ENCODE assay signal across 10 cellular contexts in the genomic region with DNA sequence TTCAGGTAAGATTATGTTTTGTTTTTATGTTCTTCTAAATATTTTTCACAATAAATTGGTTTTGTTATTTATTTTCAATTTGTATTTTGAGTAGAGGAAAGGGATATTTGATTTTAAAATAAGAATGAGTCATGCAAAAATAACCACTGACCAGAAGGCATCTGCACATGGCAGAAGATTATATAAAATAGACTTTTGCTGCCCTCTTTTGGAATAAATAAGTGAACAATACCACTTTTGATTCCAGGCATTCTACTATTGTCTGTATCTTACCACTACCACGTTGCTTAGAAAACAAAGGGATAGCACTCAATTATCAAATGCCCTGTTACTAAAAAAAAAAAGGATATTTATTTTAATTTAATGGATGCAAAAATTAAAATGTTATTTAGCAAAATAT.
DNase-seq lines count a peak whose midpoint lies in the region; ATAC-seq and TF ChIP-seq lines count a peak whose summit lies in the region.
"Had no signal": no experiment of that assay in that cellular context is flagged by ENCODE, and none has a peak within 500 bp of the region (broad histone marks: within the 10 kb centered on the region; RNA-seq: fewer than 3 reads in every experiment).

No MANE protein-coding gene starts in this region.

- H3K9ac ChIP-seq in PC-3 (ENCODE audit: low read length), result no peak overlapping the region

- no peak for TF ChIP-seq CTCF in NB4 (IDR thresholded peaks at IDR 0.05; ENCODE audit: low read depth, low read length)
- TF ChIP-seq CTCF in PC-3 (conservative IDR thresholded peaks at IDR 0.05; ENCODE audit: low read depth, low read length), result peak; percentile 51
- TF ChIP-seq CTCF in left lung (IDR thresholded peaks at IDR 0.05), result peak in 1 of 2 donors; percentile 12

- no TSS peak for BruUV-seq in PC-3 (replicated peaks; lab: Mats Ljungman, UMichigan)

- intact Hi-C loops in PC-3 (cut with micrococcal nuclease), result loop anchor here (1.0 to 2.0 kb wide), 3 partner anchors 562 to 1601 kb away; no protein-coding TSS in a partner anchor
- intact Hi-C loops in left lung (cut with DNase I), result no loop called here

- POLR2A ChIA-PET in PC-3 (lab: Charles Lee; ENCODE audit: unreplicated experiment), result no interaction called here

- H3K79me2 ChIP-seq in PC-3 (ENCODE audit: low read length), result no peaks in the 10 kb centered on the region

- H3K27me3 Mint-ChIP-seq in activated T-cell treated with anti-CD3 and anti-CD28 coated beads, Interleukin-2, amount 50 U/mL, for 4 hours (ENCODE audit: low read depth), result peaks cover 2% of the 10 kb centered on the region

- ATAC-seq in PC-3, result peak; percentile 76
- peak; percentile 57 for ATAC-seq in left lung
- ATAC-seq in activated T-cell treated with anti-CD3 and anti-CD28 coated beads, Interleukin-2, amount 50 U/mL, for 4 hours, result no peak
- ATAC-seq in HG03342 (IDR thresholded peaks at IDR 0.05; ENCODE audit: unreplicated experiment), result no peak
- ATAC-seq in stimulated activated effector memory CD8-positive, alpha-beta T cell treated with anti-CD3 and anti-CD28 coated beads, Interleukin-12 subunit alpha, Interleukin-12 subunit beta, amount 100 ng/mL, for 72 hours, result no peak
- ATAC-seq: K562 had no signal

- H4K20me1 ChIP-seq in PC-3 (ENCODE audit: low read length), result no peaks in the 10 kb centered on the region

- TF ChIP-seq POLR2A in NB4 (IDR thresholded peaks at IDR 0.05; ENCODE audit: extremely low read depth, insufficient read length), result no peak

- H3K36me3 ChIP-seq in PC-3 (ENCODE audit: low read depth, low read length), result no peaks in the 10 kb centered on the region
- no peaks in the 10 kb centered on the region for H3K36me3 ChIP-seq in left lung
- H3K36me3 ChIP-seq: uterus had no signal

- H3K9me3 ChIP-seq in PC-3 (ENCODE audit: low read length), result no peaks in the 10 kb centered on the region
- no peaks in the 10 kb centered on the region for H3K9me3 ChIP-seq in left lung
- H3K9me3 ChIP-seq: uterus had no signal

- CTCF ChIA-PET in PC-3 (lab: Charles Lee), result no interaction called here

- H3K27ac ChIP-seq in PC-3 (ENCODE audit: low read length) (no peak overlapping the region), left lung (no peak overlapping the region)
- H3K27ac ChIP-seq: uterus had no signal

- no peaks in the 10 kb centered on the region for H3F3A ChIP-seq in PC-3 (ENCODE audit: low read length, unreplicated experiment)

- H3K4me2 ChIP-seq in PC-3 (ENCODE audit: low read length), result no peak overlapping the region

- no peaks in the 10 kb centered on the region for H3K4me1 Mint-ChIP-seq in activated T-cell treated with anti-CD3 and anti-CD28 coated beads, Interleukin-2, amount 50 U/mL, for 4 hours (ENCODE audit: low read depth)
- H3K4me1 Mint-ChIP-seq in stimulated activated effector memory CD8-positive, alpha-beta T cell treated with anti-CD3 and anti-CD28 coated beads, Interleukin-12 subunit alpha, Interleukin-12 subunit beta, amount 100 ng/mL, for 72 hours, result no peaks in the 10 kb centered on the region

- H3K9me3 Mint-ChIP-seq in activated T-cell treated with anti-CD3 and anti-CD28 coated beads, Interleukin-2, amount 50 U/mL, for 4 hours, result no peaks in the 10 kb centered on the region
- no peaks in the 10 kb centered on the region for H3K9me3 Mint-ChIP-seq in stimulated activated effector memory CD8-positive, alpha-beta T cell treated with anti-CD3 and anti-CD28 coated beads, Interleukin-12 subunit alpha, Interleukin-12 subunit beta, amount 100 ng/mL, for 72 hours

- H3K4me3 ChIP-seq in NB4 (ENCODE audit: low read depth, low read length) (no peak overlapping the region), PC-3 (ENCODE audit: low read length) (no peak overlapping the region), left lung (no peak overlapping the region)
- H3K4me3 ChIP-seq: K562, uterus had no signal

- DNase-seq in DMS114 treated with DMSO at 0.1 percent for 48 hours (lab: John Stamatoyannopoulos, UW; ENCODE audit: unreplicated experiment), result peak; percentile 62
- DNase-seq in NB4 (ENCODE audit: low read depth), result peak; percentile 9
- DNase-seq in PC-3, result peak; percentile 56
- no peak for DNase-seq in left lung
- no peak for DNase-seq in activated T-cell treated with anti-CD3 and anti-CD28 coated beads, Interleukin-2, amount 50 U/mL, for 4 hours
- no peak for DNase-seq in C1 segment of cervical spinal cord (lab: John Stamatoyannopoulos, UW)
- DNase-seq in stimulated activated effector memory CD8-positive, alpha-beta T cell treated with anti-CD3 and anti-CD28 coated beads, Interleukin-12 subunit alpha, Interleukin-12 subunit beta, amount 100 ng/mL, for 72 hours (ENCODE audit: low spot score in 2 of 2), result no peak
- DNase-seq: uterus had no signal

- H3K27me3 ChIP-seq in PC-3 (ENCODE audit: low read length) (peaks cover 42% of the 10 kb centered on the region), left lung (no peaks in the 10 kb centered on the region)

- no peak overlapping the region for H3K27ac Mint-ChIP-seq in stimulated activated effector memory CD8-positive, alpha-beta T cell treated with anti-CD3 and anti-CD28 coated beads, Interleukin-12 subunit alpha, Interleukin-12 subunit beta, amount 100 ng/mL, for 72 hours

- H3K9me2 ChIP-seq in PC-3 (replicated peaks; ENCODE audit: low read length), result no peaks in the 10 kb centered on the region

- H3K4me1 ChIP-seq in PC-3 (ENCODE audit: insufficient read depth, low read length) (no peaks in the 10 kb centered on the region), left lung (no peaks in the 10 kb centered on the region)
- H3K4me1 ChIP-seq: uterus had no signal

- H3K36me3 Mint-ChIP-seq in activated T-cell treated with anti-CD3 and anti-CD28 coated beads, Interleukin-2, amount 50 U/mL, for 4 hours (ENCODE audit: insufficient read depth), result no peaks in the 10 kb centered on the region
- no peaks in the 10 kb centered on the region for H3K36me3 Mint-ChIP-seq in stimulated activated effector memory CD8-positive, alpha-beta T cell treated with anti-CD3 and anti-CD28 coated beads, Interleukin-12 subunit alpha, Interleukin-12 subunit beta, amount 100 ng/mL, for 72 hours

- no peak overlapping the region for H2AFZ ChIP-seq in PC-3 (ENCODE audit: low read length)

- no peak overlapping the region for H3K4me3 Mint-ChIP-seq in activated T-cell treated with anti-CD3 and anti-CD28 coated beads, Interleukin-2, amount 50 U/mL, for 4 hours
- H3K4me3 Mint-ChIP-seq in stimulated activated effector memory CD8-positive, alpha-beta T cell treated with anti-CD3 and anti-CD28 coated beads, Interleukin-12 subunit alpha, Interleukin-12 subunit beta, amount 100 ng/mL, for 72 hours, result no peak overlapping the region

Comparison
In these comparisons a context has a peak if more than half of its experiments do, and no peak if none do; other contexts are left out.
1. DNase-seq: peak in DMS114 treated with DMSO at 0.1 percent for 48 hours (single experiment), NB4 (single experiment) and PC-3 (single experiment); none in left lung (0 of 2), activated T-cell treated with anti-CD3 and anti-CD28 coated beads, Interleukin-2, amount 50 U/mL, for 4 hours (single experiment), C1 segment of cervical spinal cord (0 of 14) and stimulated activated effector memory CD8-positive, alpha-beta T cell treated with anti-CD3 and anti-CD28 coated beads, Interleukin-12 subunit alpha, Interleukin-12 subunit beta, amount 100 ng/mL, for 72 hours (0 of 2).
2. ATAC-seq: peak in PC-3 (single experiment) and left lung (single experiment); none in activated T-cell treated with anti-CD3 and anti-CD28 coated beads, Interleukin-2, amount 50 U/mL, for 4 hours (0 of 2), HG03342 (single experiment) and stimulated activated effector memory CD8-positive, alpha-beta T cell treated with anti-CD3 and anti-CD28 coated beads, Interleukin-12 subunit alpha, Interleukin-12 subunit beta, amount 100 ng/mL, for 72 hours (single experiment).